Comparison of ENCODE assay signal across 3 cellular contexts in genomic region chr22:12384612-12385011, GRCh38.
A peak's percentile ranks its signal among the peaks of the same experiment; 100 is the strongest.
TF ChIP-seq lines count a peak whose summit lies in the region.

No MANE protein-coding gene starts in this region.

TF ChIP-seq in A549, 52 proteins besides CTCF, POLR2A, EP300 and RAD21:
- peak; percentile 79 to 80; a peak in 3 of 4 replicates for TF ChIP-seq CEBPB (IDR thresholded peaks at IDR 0.05)

TF ChIP-seq in IMR-90, 13 proteins besides CTCF, POLR2A, EP300 and RAD21:
- peak; percentile 94 for TF ChIP-seq CEBPB (IDR thresholded peaks at IDR 0.05; ENCODE audit: low read depth, low read length)
TF ChIP-seq in IMR-90: peak in this region for 1; not testable (repeated sequence) for 12.

TF ChIP-seq in H1, 55 proteins besides CTCF, POLR2A, EP300 and RAD21:
- TF ChIP-seq CEBPB (IDR thresholded peaks at IDR 0.05; ENCODE audit: low read depth, low read length): peak; percentile 88
TF ChIP-seq in H1: peak in this region for 1; not testable (repeated sequence) for 54.
